14 cellular contexts compared by ENCODE assay signal in genomic region chr1:30422251-30422650, GRCh38.
DNase-seq lines count a peak whose midpoint lies in the region; ATAC-seq and TF ChIP-seq lines count a peak whose summit lies in the region.
"Had no signal": no experiment of that assay in that cellular context is flagged by ENCODE, and none has a peak within 500 bp of the region (broad histone marks: within the 10 kb centered on the region; RNA-seq: fewer than 3 reads in every experiment).

No MANE protein-coding gene starts in this region.

- no peaks in the 10 kb centered on the region for H3K36me3 Mint-ChIP-seq in activated CD4-positive, alpha-beta T cell treated with anti-CD3 and anti-CD28 coated beads, Interleukin-2, amount 10 ng/mL, durations not matched to agents 24 days and 14 days (ENCODE audit: low read depth)
- no peaks in the 10 kb centered on the region for H3K36me3 Mint-ChIP-seq in activated CD4-positive, alpha-beta T cell treated with anti-CD3 and anti-CD28 coated beads, Interleukin-2, amount 10 ng/mL, durations not matched to agents 7 days and 5 days (ENCODE audit: low read depth)
- no peaks in the 10 kb centered on the region for H3K36me3 Mint-ChIP-seq in progenitor cell of endocrine pancreas (ENCODE audit: insufficient read depth)

- DNase-seq in activated CD4-positive, alpha-beta T cell treated with anti-CD3 and anti-CD28 coated beads, Interleukin-2, amount 10 ng/mL, durations not matched to agents 24 days and 14 days, result peak; percentile 46
- no peak for DNase-seq in activated CD4-positive, alpha-beta T cell treated with anti-CD3 and anti-CD28 coated beads, Interleukin-2, amount 10 ng/mL, durations not matched to agents 7 days and 5 days
- peak; percentile 2 for DNase-seq in D341Med (ENCODE audit: low spot score)
- peak; percentile 41 for DNase-seq in ecto neural progenitor cell (ENCODE audit: low spot score)
- DNase-seq in progenitor cell of endocrine pancreas (ENCODE audit: low spot score, unreplicated experiment), result peak; percentile 7
- no peak for DNase-seq in HUDEP-2 (lab: John Stamatoyannopoulos, UW; ENCODE audit: unreplicated experiment in 76 of 76)
- DNase-seq: 8988T, DMS 273 treated with DMSO at 0.1 percent for 48 hours, EL, MG63, NCI-H1092 treated with DMSO at 0.1 percent for 48 hours, NCI-H1694 had no signal

- peaks cover 5% of the 10 kb centered on the region for H3K27me3 Mint-ChIP-seq in activated CD4-positive, alpha-beta T cell treated with anti-CD3 and anti-CD28 coated beads, Interleukin-2, amount 10 ng/mL, durations not matched to agents 24 days and 14 days
- H3K27me3 Mint-ChIP-seq in activated CD4-positive, alpha-beta T cell treated with anti-CD3 and anti-CD28 coated beads, Interleukin-2, amount 10 ng/mL, durations not matched to agents 7 days and 5 days, result peaks cover 5% of the 10 kb centered on the region
- H3K27me3 Mint-ChIP-seq in progenitor cell of endocrine pancreas, result peaks cover 8% of the 10 kb centered on the region

- no peaks in the 10 kb centered on the region for H3K4me1 Mint-ChIP-seq in activated CD4-positive, alpha-beta T cell treated with anti-CD3 and anti-CD28 coated beads, Interleukin-2, amount 10 ng/mL, durations not matched to agents 24 days and 14 days
- H3K4me1 Mint-ChIP-seq in activated CD4-positive, alpha-beta T cell treated with anti-CD3 and anti-CD28 coated beads, Interleukin-2, amount 10 ng/mL, durations not matched to agents 7 days and 5 days, result no peaks in the 10 kb centered on the region
- no peaks in the 10 kb centered on the region for H3K4me1 Mint-ChIP-seq in progenitor cell of endocrine pancreas (ENCODE audit: low read depth)

- POLR2A ChIA-PET in activated CD4-positive, alpha-beta T cell treated with anti-CD3 and anti-CD28 coated beads, Interleukin-2, amount 10 ng/mL, durations not matched to agents 7 days and 5 days (lab: Charles Lee), result no interaction called here

- H3K9me3 Mint-ChIP-seq in activated CD4-positive, alpha-beta T cell treated with anti-CD3 and anti-CD28 coated beads, Interleukin-2, amount 10 ng/mL, durations not matched to agents 24 days and 14 days, result peaks cover 5% of the 10 kb centered on the region
- no peaks in the 10 kb centered on the region for H3K9me3 Mint-ChIP-seq in activated CD4-positive, alpha-beta T cell treated with anti-CD3 and anti-CD28 coated beads, Interleukin-2, amount 10 ng/mL, durations not matched to agents 7 days and 5 days
- no peaks in the 10 kb centered on the region for H3K9me3 Mint-ChIP-seq in progenitor cell of endocrine pancreas (ENCODE audit: low read depth)

- CTCF ChIA-PET in activated CD4-positive, alpha-beta T cell treated with anti-CD3 and anti-CD28 coated beads, Interleukin-2, amount 10 ng/mL, durations not matched to agents 7 days and 5 days (lab: Charles Lee), result no interaction called here

- no peak for TF ChIP-seq CTCF in progenitor cell of endocrine pancreas (IDR thresholded peaks at IDR 0.05; ENCODE audit: unreplicated experiment)

- no peak overlapping the region for H3K4me3 Mint-ChIP-seq in activated CD4-positive, alpha-beta T cell treated with anti-CD3 and anti-CD28 coated beads, Interleukin-2, amount 10 ng/mL, durations not matched to agents 24 days and 14 days
- H3K4me3 Mint-ChIP-seq in activated CD4-positive, alpha-beta T cell treated with anti-CD3 and anti-CD28 coated beads, Interleukin-2, amount 10 ng/mL, durations not matched to agents 7 days and 5 days, result no peak overlapping the region
- H3K4me3 Mint-ChIP-seq in progenitor cell of endocrine pancreas (ENCODE audit: low read depth), result no peak overlapping the region

- no peak overlapping the region for H3K27ac Mint-ChIP-seq in activated CD4-positive, alpha-beta T cell treated with anti-CD3 and anti-CD28 coated beads, Interleukin-2, amount 10 ng/mL, durations not matched to agents 24 days and 14 days
- no peak overlapping the region for H3K27ac Mint-ChIP-seq in activated CD4-positive, alpha-beta T cell treated with anti-CD3 and anti-CD28 coated beads, Interleukin-2, amount 10 ng/mL, durations not matched to agents 7 days and 5 days
- no peak overlapping the region for H3K27ac Mint-ChIP-seq in progenitor cell of endocrine pancreas

- intact Hi-C loops in activated CD4-positive, alpha-beta T cell treated with anti-CD3 and anti-CD28 coated beads, Interleukin-2, amount 10 ng/mL, durations not matched to agents 24 days and 14 days (cut with micrococcal nuclease), result no loop called here

- no peak for ATAC-seq in HG03469 (IDR thresholded peaks at IDR 0.05; ENCODE audit: unreplicated experiment)
- no peak for ATAC-seq in HG03097 (IDR thresholded peaks at IDR 0.05; ENCODE audit: low FRiP score, unreplicated experiment)

Comparison
In these comparisons a context has a peak if more than half of its experiments do, and no peak if none do; other contexts are left out.
1. DNase-seq: peak in activated CD4-positive, alpha-beta T cell treated with anti-CD3 and anti-CD28 coated beads, Interleukin-2, amount 10 ng/mL, durations not matched to agents 24 days and 14 days (single experiment), D341Med (single experiment), ecto neural progenitor cell (single experiment) and progenitor cell of endocrine pancreas (single experiment); none in activated CD4-positive, alpha-beta T cell treated with anti-CD3 and anti-CD28 coated beads, Interleukin-2, amount 10 ng/mL, durations not matched to agents 7 days and 5 days (single experiment) and HUDEP-2 (0 of 76).